1 cellular context compared by ENCODE assay signal in genomic region chr10:14571866-14572507, GRCh38.
TF ChIP-seq lines count a peak whose summit lies in the region.

No MANE protein-coding gene starts in this region.

TF ChIP-seq in HepG2, 621 proteins besides CTCF, POLR2A, EP300 and RAD21 (continued from another document and continues in another):
- TF ChIP-seq ZNF598 (CRISPR knock-in tag; IDR thresholded peaks at IDR 0.05; ENCODE audit: borderline replicate concordance) (0 out of 2 replicates have a peak, but pooled peaks have one; percentile 41), ZNF292 (CRISPR knock-in tag; IDR thresholded peaks at IDR 0.05; ENCODE audit: borderline replicate concordance, low read depth) (peak; percentile 86; the same call in 1 of the 2 replicates), NFATC3 (CRISPR knock-in tag; IDR thresholded peaks at IDR 0.05) (0 out of 2 replicates have a peak, but pooled peaks have one; percentile 65), KLF12 (CRISPR knock-in tag; IDR thresholded peaks at IDR 0.05; ENCODE audit: borderline replicate concordance) (no peak), GABPB1 (CRISPR knock-in tag; IDR thresholded peaks at IDR 0.05) (peak; percentile 35; the same call in 1 of the 2 replicates), GTF2F1 (IDR thresholded peaks at IDR 0.05; ENCODE audit: low read length) (no peak), ZNF263 (CRISPR knock-in tag; IDR thresholded peaks at IDR 0.05) (no peak), RFX5 (IDR thresholded peaks at IDR 0.05; ENCODE audit: low read depth, low read length) (no peak), TFAP4 (IDR thresholded peaks at IDR 0.05; ENCODE audit: borderline replicate concordance, low read depth) (no peak; the same call in 1 of the 2 replicates), ZMYM4 (CRISPR knock-in tag; IDR thresholded peaks at IDR 0.05) (no peak), ZNF572 (CRISPR knock-in tag; IDR thresholded peaks at IDR 0.05) (no peak), ARHGAP35 (CRISPR knock-in tag; IDR thresholded peaks at IDR 0.05; ENCODE audit: borderline replicate concordance) (no peak), REXO4 (CRISPR knock-in tag; IDR thresholded peaks at IDR 0.05; ENCODE audit: borderline replicate concordance) (no peak), AFF4 (CRISPR knock-in tag; IDR thresholded peaks at IDR 0.05) (no peak), SYNCRIP (IDR thresholded peaks at IDR 0.05; ENCODE audit: insufficient read depth, low read depth, low read length) (no peak), PATZ1 (CRISPR knock-in tag; IDR thresholded peaks at IDR 0.05) (0 out of 2 replicates have a peak, but pooled peaks have one; percentile 14), ZNF768 (CRISPR knock-in tag; IDR thresholded peaks at IDR 0.05) (no peak), ZNF556 (CRISPR knock-in tag; IDR thresholded peaks at IDR 0.05; ENCODE audit: borderline replicate concordance) (no peak; the same call in 1 of the 2 replicates), ZNF891 (CRISPR knock-in tag; IDR thresholded peaks at IDR 0.05) (no peak), ZNF180 (CRISPR knock-in tag; IDR thresholded peaks at IDR 0.05; ENCODE audit: borderline replicate concordance, low read depth) (no peak), ZZZ3 (CRISPR knock-in tag; IDR thresholded peaks at IDR 0.05; ENCODE audit: borderline replicate concordance) (no peak), GATAD1 (CRISPR knock-in tag; IDR thresholded peaks at IDR 0.05) (peak; percentile 65), THAP11 (CRISPR knock-in tag; IDR thresholded peaks at IDR 0.05) (peak; percentile 76), GLI4 (CRISPR knock-in tag; IDR thresholded peaks at IDR 0.05; ENCODE audit: borderline replicate concordance) (no peak), NFE2 (CRISPR knock-in tag; IDR thresholded peaks at IDR 0.05) (no peak), ZNF720 (CRISPR knock-in tag; IDR thresholded peaks at IDR 0.05) (no peak), THYN1 (CRISPR knock-in tag; IDR thresholded peaks at IDR 0.05; ENCODE audit: borderline replicate concordance, low read depth) (no peak), RFXANK (CRISPR knock-in tag; IDR thresholded peaks at IDR 0.05) (no peak), HMG20A (CRISPR knock-in tag; IDR thresholded peaks at IDR 0.05; ENCODE audit: borderline replicate concordance) (peak; percentile 91), RELA (CRISPR knock-in tag; IDR thresholded peaks at IDR 0.05) (0 out of 2 replicates have a peak, but pooled peaks have one; percentile 44), SMYD3 (CRISPR knock-in tag; IDR thresholded peaks at IDR 0.05) (no peak), ZNF644 (CRISPR knock-in tag; IDR thresholded peaks at IDR 0.05; ENCODE audit: low read depth) (peak; percentile 47; the same call in 1 of the 2 replicates), SMAD1 (CRISPR knock-in tag; IDR thresholded peaks at IDR 0.05; ENCODE audit: borderline replicate concordance, low read depth) (no peak), CCAR2 (optimal IDR thresholded peaks at IDR 0.05; ENCODE audit: low read depth, low read length) (peak; percentile 54), ARNTL (CRISPR knock-in tag; IDR thresholded peaks at IDR 0.05) (peak; percentile 48; the same call in 1 of the 2 replicates)
- TF ChIP-seq, protein P1, sequence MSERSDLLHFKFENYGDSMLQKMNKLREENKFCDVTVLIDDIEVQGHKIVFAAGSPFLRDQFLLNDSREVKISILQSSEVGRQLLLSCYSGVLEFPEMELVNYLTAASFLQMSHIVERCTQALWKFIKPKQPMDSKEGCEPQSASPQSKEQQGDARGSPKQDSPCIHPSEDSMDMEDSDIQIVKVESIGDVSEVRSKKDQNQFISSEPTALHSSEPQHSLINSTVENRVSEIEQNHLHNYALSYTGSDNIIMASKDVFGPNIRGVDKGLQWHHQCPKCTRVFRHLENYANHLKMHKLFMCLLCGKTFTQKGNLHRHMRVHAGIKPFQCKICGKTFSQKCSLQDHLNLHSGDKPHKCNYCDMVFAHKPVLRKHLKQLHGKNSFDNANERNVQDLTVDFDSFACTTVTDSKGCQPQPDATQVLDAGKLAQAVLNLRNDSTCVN (CRISPR knock-in tag; IDR thresholded peaks at IDR 0.05; ENCODE audit: borderline replicate concordance), result peak; percentile 93
- TF ChIP-seq, protein P2, sequence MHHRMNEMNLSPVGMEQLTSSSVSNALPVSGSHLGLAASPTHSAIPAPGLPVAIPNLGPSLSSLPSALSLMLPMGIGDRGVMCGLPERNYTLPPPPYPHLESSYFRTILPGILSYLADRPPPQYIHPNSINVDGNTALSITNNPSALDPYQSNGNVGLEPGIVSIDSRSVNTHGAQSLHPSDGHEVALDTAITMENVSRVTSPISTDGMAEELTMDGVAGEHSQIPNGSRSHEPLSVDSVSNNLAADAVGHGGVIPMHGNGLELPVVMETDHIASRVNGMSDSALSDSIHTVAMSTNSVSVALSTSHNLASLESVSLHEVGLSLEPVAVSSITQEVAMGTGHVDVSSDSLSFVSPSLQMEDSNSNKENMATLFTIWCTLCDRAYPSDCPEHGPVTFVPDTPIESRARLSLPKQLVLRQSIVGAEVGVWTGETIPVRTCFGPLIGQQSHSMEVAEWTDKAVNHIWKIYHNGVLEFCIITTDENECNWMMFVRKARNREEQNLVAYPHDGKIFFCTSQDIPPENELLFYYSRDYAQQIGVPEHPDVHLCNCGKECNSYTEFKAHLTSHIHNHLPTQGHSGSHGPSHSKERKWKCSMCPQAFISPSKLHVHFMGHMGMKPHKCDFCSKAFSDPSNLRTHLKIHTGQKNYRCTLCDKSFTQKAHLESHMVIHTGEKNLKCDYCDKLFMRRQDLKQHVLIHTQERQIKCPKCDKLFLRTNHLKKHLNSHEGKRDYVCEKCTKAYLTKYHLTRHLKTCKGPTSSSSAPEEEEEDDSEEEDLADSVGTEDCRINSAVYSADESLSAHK (CRISPR knock-in tag; IDR thresholded peaks at IDR 0.05; ENCODE audit: borderline replicate concordance), result no peak
- TF ChIP-seq, protein P3, sequence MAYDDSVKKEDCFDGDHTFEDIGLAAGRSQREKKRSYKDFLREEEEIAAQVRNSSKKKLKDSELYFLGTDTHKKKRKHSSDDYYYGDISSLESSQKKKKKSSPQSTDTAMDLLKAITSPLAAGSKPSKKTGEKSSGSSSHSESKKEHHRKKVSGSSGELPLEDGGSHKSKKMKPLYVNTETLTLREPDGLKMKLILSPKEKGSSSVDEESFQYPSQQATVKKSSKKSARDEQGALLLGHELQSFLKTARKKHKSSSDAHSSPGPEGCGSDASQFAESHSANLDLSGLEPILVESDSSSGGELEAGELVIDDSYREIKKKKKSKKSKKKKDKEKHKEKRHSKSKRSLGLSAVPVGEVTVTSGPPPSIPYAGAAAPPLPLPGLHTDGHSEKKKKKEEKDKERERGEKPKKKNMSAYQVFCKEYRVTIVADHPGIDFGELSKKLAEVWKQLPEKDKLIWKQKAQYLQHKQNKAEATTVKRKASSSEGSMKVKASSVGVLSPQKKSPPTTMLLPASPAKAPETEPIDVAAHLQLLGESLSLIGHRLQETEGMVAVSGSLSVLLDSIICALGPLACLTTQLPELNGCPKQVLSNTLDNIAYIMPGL (CRISPR knock-in tag; IDR thresholded peaks at IDR 0.05; ENCODE audit: borderline replicate concordance in 1 of 2, low read depth in 1 of 2), result peak in 1 of 2 experiments; percentile 46; a peak in 1 of 4 replicates
- TF ChIP-seq, protein P4, sequence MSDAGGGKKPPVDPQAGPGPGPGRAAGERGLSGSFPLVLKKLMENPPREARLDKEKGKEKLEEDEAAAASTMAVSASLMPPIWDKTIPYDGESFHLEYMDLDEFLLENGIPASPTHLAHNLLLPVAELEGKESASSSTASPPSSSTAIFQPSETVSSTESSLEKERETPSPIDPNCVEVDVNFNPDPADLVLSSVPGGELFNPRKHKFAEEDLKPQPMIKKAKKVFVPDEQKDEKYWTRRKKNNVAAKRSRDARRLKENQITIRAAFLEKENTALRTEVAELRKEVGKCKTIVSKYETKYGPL (CRISPR knock-in tag; IDR thresholded peaks at IDR 0.05), result no peak
- TF ChIP-seq, protein P5, sequence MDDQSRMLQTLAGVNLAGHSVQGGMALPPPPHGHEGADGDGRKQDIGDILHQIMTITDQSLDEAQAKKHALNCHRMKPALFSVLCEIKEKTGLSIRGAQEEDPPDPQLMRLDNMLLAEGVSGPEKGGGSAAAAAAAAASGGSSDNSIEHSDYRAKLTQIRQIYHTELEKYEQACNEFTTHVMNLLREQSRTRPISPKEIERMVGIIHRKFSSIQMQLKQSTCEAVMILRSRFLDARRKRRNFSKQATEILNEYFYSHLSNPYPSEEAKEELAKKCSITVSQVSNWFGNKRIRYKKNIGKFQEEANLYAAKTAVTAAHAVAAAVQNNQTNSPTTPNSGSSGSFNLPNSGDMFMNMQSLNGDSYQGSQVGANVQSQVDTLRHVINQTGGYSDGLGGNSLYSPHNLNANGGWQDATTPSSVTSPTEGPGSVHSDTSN (CRISPR knock-in tag; IDR thresholded peaks at IDR 0.05; ENCODE audit: borderline replicate concordance), result no peak
- TF ChIP-seq, protein P6, sequence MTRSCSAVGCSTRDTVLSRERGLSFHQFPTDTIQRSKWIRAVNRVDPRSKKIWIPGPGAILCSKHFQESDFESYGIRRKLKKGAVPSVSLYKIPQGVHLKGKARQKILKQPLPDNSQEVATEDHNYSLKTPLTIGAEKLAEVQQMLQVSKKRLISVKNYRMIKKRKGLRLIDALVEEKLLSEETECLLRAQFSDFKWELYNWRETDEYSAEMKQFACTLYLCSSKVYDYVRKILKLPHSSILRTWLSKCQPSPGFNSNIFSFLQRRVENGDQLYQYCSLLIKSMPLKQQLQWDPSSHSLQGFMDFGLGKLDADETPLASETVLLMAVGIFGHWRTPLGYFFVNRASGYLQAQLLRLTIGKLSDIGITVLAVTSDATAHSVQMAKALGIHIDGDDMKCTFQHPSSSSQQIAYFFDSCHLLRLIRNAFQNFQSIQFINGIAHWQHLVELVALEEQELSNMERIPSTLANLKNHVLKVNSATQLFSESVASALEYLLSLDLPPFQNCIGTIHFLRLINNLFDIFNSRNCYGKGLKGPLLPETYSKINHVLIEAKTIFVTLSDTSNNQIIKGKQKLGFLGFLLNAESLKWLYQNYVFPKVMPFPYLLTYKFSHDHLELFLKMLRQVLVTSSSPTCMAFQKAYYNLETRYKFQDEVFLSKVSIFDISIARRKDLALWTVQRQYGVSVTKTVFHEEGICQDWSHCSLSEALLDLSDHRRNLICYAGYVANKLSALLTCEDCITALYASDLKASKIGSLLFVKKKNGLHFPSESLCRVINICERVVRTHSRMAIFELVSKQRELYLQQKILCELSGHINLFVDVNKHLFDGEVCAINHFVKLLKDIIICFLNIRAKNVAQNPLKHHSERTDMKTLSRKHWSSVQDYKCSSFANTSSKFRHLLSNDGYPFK (CRISPR knock-in tag; IDR thresholded peaks at IDR 0.05; ENCODE audit: borderline replicate concordance), result no peak
- TF ChIP-seq, protein P7, sequence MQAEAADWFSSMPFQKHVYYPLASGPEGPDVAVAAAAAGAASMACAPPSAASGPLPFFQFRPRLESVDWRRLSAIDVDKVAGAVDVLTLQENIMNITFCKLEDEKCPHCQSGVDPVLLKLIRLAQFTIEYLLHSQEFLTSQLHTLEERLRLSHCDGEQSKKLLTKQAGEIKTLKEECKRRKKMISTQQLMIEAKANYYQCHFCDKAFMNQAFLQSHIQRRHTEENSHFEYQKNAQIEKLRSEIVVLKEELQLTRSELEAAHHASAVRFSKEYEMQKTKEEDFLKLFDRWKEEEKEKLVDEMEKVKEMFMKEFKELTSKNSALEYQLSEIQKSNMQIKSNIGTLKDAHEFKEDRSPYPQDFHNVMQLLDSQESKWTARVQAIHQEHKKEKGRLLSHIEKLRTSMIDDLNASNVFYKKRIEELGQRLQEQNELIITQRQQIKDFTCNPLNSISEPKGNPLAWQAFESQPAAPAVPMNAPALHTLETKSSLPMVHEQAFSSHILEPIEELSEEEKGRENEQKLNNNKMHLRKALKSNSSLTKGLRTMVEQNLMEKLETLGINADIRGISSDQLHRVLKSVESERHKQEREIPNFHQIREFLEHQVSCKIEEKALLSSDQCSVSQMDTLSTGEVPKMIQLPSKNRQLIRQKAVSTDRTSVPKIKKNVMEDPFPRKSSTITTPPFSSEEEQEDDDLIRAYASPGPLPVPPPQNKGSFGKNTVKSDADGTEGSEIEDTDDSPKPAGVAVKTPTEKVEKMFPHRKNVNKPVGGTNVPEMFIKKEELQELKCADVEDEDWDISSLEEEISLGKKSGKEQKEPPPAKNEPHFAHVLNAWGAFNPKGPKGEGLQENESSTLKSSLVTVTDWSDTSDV (CRISPR knock-in tag; IDR thresholded peaks at IDR 0.05), result no peak
